Comparison of ENCODE assay signal across 19 cellular contexts in genomic region chr12:48947727-48948126, GRCh38. TPM values are rescaled to one million over a fixed set of nuclear protein-coding genes. Genes with fewer than 3 reads are reported as not detected.
A peak's percentile ranks its signal among the peaks of the same experiment; 100 is the strongest.
DNase-seq lines count a peak whose midpoint lies in the region; ATAC-seq and TF ChIP-seq lines count a peak whose summit lies in the region.
"Had no signal": no experiment of that assay in that cellular context is flagged by ENCODE, and none has a peak within 500 bp of the region (broad histone marks: within the 10 kb centered on the region; RNA-seq: fewer than 3 reads in every experiment).

No MANE protein-coding gene starts in this region.

- H3K4me3 Mint-ChIP-seq in activated T-helper 17 cell treated with anti-CD3 and anti-CD28 coated beads, Interleukin-2, amount 50 U/mL, for 72 hours: no peak overlapping the region
- no peak overlapping the region for H3K4me3 Mint-ChIP-seq in immature natural killer cell

- no peak for ATAC-seq in activated T-helper 17 cell treated with anti-CD3 and anti-CD28 coated beads, Interleukin-2, amount 50 U/mL, for 72 hours (replicated peaks)
- peak; percentile 95 for ATAC-seq in mucosa of descending colon
- ATAC-seq in upper lobe of left lung (ENCODE audit: low FRiP score in 2 of 2): no peak

- H3K27ac ChIP-seq in 22Rv1 (peak overlapping the region; percentile 40), upper lobe of left lung (no peak overlapping the region)
- H3K27ac ChIP-seq: C4-2B, RWPE1, SJCRH30 had no signal

- DNase-seq in ELF-1 (ENCODE audit: low read depth, low spot score): peak; percentile 24
- peak in 1 of 3 donors; percentile 60 for DNase-seq in mucosa of descending colon
- no peak for DNase-seq in T-helper 2 cell
- no peak for DNase-seq in immature natural killer cell
- no peak for DNase-seq in upper lobe of left lung
- no peak for DNase-seq in SW480 (ENCODE audit: low spot score)
- DNase-seq: Caco-2, DMS53, NCI-H1105 treated with DMSO at 0.1 percent for 48 hours, NCI-H187, NCI-H2171 treated with DMSO at 0.1 percent for 48 hours, NCI-H446 treated with DMSO at 0.1 percent for 48 hours, NCI-H748 treated with DMSO at 0.1 percent for 48 hours, SJCRH30 had no signal

- peaks cover 39% of the 10 kb centered on the region for H3K36me3 Mint-ChIP-seq in activated T-helper 17 cell treated with anti-CD3 and anti-CD28 coated beads, Interleukin-2, amount 50 U/mL, for 72 hours (ENCODE audit: low read depth)
- peaks cover 4 to 8% (median 4%) of the 10 kb centered on the region in 3 donors for H3K36me3 Mint-ChIP-seq in immature natural killer cell

- no peak for TF ChIP-seq POLR2A in upper lobe of left lung (IDR thresholded peaks at IDR 0.05)

- H3K27me3 ChIP-seq in upper lobe of left lung: no peaks in the 10 kb centered on the region
- H3K27me3 ChIP-seq: SJCRH30 had no signal

- peaks cover 21% of the 10 kb centered on the region for H3K4me1 Mint-ChIP-seq in activated T-helper 17 cell treated with anti-CD3 and anti-CD28 coated beads, Interleukin-2, amount 50 U/mL, for 72 hours
- H3K4me1 Mint-ChIP-seq in immature natural killer cell: peaks cover 4 to 30% of the 10 kb centered on the region in 2 donors

- intact Hi-C loops in mucosa of descending colon (cut with DNase I, micrococcal nuclease): no loop called here

- H3K36me3 ChIP-seq in mucosa of descending colon (ENCODE audit: low read depth) (no peaks in the 10 kb centered on the region), upper lobe of left lung (peaks cover 0 to 34% (median 7%) of the 10 kb centered on the region in 4 donors)

- no peak for TF ChIP-seq EP300 in upper lobe of left lung (IDR thresholded peaks at IDR 0.05)

- no peaks in the 10 kb centered on the region for H3K27me3 Mint-ChIP-seq in activated T-helper 17 cell treated with anti-CD3 and anti-CD28 coated beads, Interleukin-2, amount 50 U/mL, for 72 hours
- H3K27me3 Mint-ChIP-seq in immature natural killer cell (ENCODE audit: low read depth in 3 of 3): peaks cover 0 to 2% (median 0%) of the 10 kb centered on the region in 3 donors

- no peaks in the 10 kb centered on the region for H3K9me3 ChIP-seq in mucosa of descending colon
- no peaks in the 10 kb centered on the region for H3K9me3 ChIP-seq in upper lobe of left lung
- H3K9me3 ChIP-seq: Caco-2, SJCRH30 had no signal

- H3K27ac Mint-ChIP-seq in activated T-helper 17 cell treated with anti-CD3 and anti-CD28 coated beads, Interleukin-2, amount 50 U/mL, for 72 hours: peak overlapping the region; percentile 40
- H3K27ac Mint-ChIP-seq in immature natural killer cell: peak overlapping the region in 2 of 6 donors; percentile 2 to 17

- no peaks in the 10 kb centered on the region for H3K9me3 Mint-ChIP-seq in activated T-helper 17 cell treated with anti-CD3 and anti-CD28 coated beads, Interleukin-2, amount 50 U/mL, for 72 hours
- H3K9me3 Mint-ChIP-seq in immature natural killer cell: no peaks in the 10 kb centered on the region

- TF ChIP-seq CTCF in 22Rv1 (IDR thresholded peaks at IDR 0.05) (no peak), mucosa of descending colon (IDR thresholded peaks at IDR 0.05) (no peak), upper lobe of left lung (IDR thresholded peaks at IDR 0.05) (no peak)

- WGBS in upper lobe of left lung, 2 donors: 89 to 90% methylated on average over 2 to 3 of the region's 3 CpGs

- H3K4me1 ChIP-seq in mucosa of descending colon (ENCODE audit: low read depth) (peaks cover 25% of the 10 kb centered on the region), upper lobe of left lung (peaks cover 4 to 8% (median 6%) of the 10 kb centered on the region in 4 donors)
- H3K4me1 ChIP-seq: Caco-2, SJCRH30 had no signal

- no peak overlapping the region for H3K4me3 ChIP-seq in mucosa of descending colon
- no peak overlapping the region for H3K4me3 ChIP-seq in upper lobe of left lung
- H3K4me3 ChIP-seq: SJCRH30 had no signal

RNA-seq across cellular contexts. Expression of gene ARF3, which starts 9.6 kb away (rescaled TPM):
- 100 to 1,000 TPM in 1 of 2 donors, 10 to 100 TPM in 1; 84.1 to 128 TPM for total RNA-seq in activated T-helper 17 cell treated with anti-CD3 and anti-CD28 coated beads, Interleukin-2, amount 50 U/mL, for 72 hours
- 100 to 1,000 TPM; 207 to 280 (median 266) TPM for total RNA-seq in mucosa of descending colon
- 10 to 100 TPM; 31.2 to 40.7 (median 37.2) TPM for polyA plus RNA-seq in immature natural killer cell
- total RNA-seq in upper lobe of left lung: 100 to 1,000 TPM in 3 of 6 donors, 10 to 100 TPM in 3; 67.4 to 178 (median 99.2) TPM

RNA-seq across cellular contexts. Expression of gene FKBP11, which starts 22.4 kb away (rescaled TPM):
- total RNA-seq in activated T-helper 17 cell treated with anti-CD3 and anti-CD28 coated beads, Interleukin-2, amount 50 U/mL, for 72 hours: 100 to 1,000 TPM in 1 of 2 donors, 10 to 100 TPM in 1; 55.0 to 100 TPM
- total RNA-seq in mucosa of descending colon (10 to 100 TPM; 16.9 to 41.3 (median 22.9) TPM), upper lobe of left lung (10 to 100 TPM in 5 of 6 donors, 1 to 10 TPM in 1; 9.4 to 31.9 (median 19.3) TPM)
- 100 to 1,000 TPM; 195 to 241 (median 226) TPM for polyA plus RNA-seq in immature natural killer cell

RNA-seq across cellular contexts. Expression of gene WNT10B, which starts 23.8 kb away (rescaled TPM):
- under 1 TPM; 0.22 to 0.29 TPM for total RNA-seq in activated T-helper 17 cell treated with anti-CD3 and anti-CD28 coated beads, Interleukin-2, amount 50 U/mL, for 72 hours
- 1 to 10 TPM in 1 of 3 donors, under 1 TPM in 2; 0.49 to 1.1 (median 0.76) TPM for total RNA-seq in mucosa of descending colon
- under 1 TPM in 2 of 3 donors, not detected in 1; 0.45 to 0.68 TPM for polyA plus RNA-seq in immature natural killer cell
- total RNA-seq in upper lobe of left lung: 1 to 10 TPM in 1 of 6 donors, under 1 TPM in 2, not detected in 3; 0.69 to 2.2 (median 0.74) TPM

RNA-seq across cellular contexts. Expression of gene WNT1, which starts 30.4 kb away (rescaled TPM):
- total RNA-seq in activated T-helper 17 cell treated with anti-CD3 and anti-CD28 coated beads, Interleukin-2, amount 50 U/mL, for 72 hours: not detected
- total RNA-seq in mucosa of descending colon (not detected), upper lobe of left lung (under 1 TPM in 1 of 6 donors, not detected in 5; 0.34 TPM)
- polyA plus RNA-seq in immature natural killer cell: 1 to 10 TPM in 1 of 3 donors, under 1 TPM in 1, not detected in 1; 0.86 to 1.2 TPM
- total RNA-seq: Caco-2, H1, SJCRH30 had no signal
- polyA plus RNA-seq: H1 had no signal

RNA-seq across cellular contexts. Expression of gene DDN, which starts 51.4 kb away (rescaled TPM):
- total RNA-seq in activated T-helper 17 cell treated with anti-CD3 and anti-CD28 coated beads, Interleukin-2, amount 50 U/mL, for 72 hours: 1 to 10 TPM in 1 of 2 donors, under 1 TPM in 1; 0.32 to 1.5 TPM
- total RNA-seq in mucosa of descending colon (under 1 TPM in 1 of 3 donors, not detected in 2; 0.12 TPM), upper lobe of left lung (under 1 TPM in 4 of 6 donors, not detected in 2; 0.13 to 0.30 (median 0.18) TPM)
- polyA plus RNA-seq in immature natural killer cell: not detected
